8 cellular contexts compared by ENCODE assay signal in genomic region chr3:160401301-160402095, GRCh38.
DNase-seq lines count a peak whose midpoint lies in the region; ATAC-seq and TF ChIP-seq lines count a peak whose summit lies in the region.

No MANE protein-coding gene starts in this region.

- no peaks in the 10 kb centered on the region for H3K36me3 ChIP-seq in mucosa of stomach (ENCODE audit: control insufficient read depth, insufficient read depth, low read length)

- DNase-seq in AG08396 (ENCODE audit: low spot score): peak; percentile 18
- DNase-seq in GM12865 (ENCODE audit: low read depth): peak; percentile 45
- peak; percentile 28 for DNase-seq in OCI-M2 (lab: John Stamatoyannopoulos, UW; ENCODE audit: unreplicated experiment)
- DNase-seq in coronary artery (ENCODE audit: low spot score): peak; percentile 75

- H3K4me3 ChIP-seq in GM12865 (ENCODE audit: low read depth, low read length) (peak overlapping the region; percentile 85), coronary artery (peak overlapping the region; percentile 91), mucosa of stomach (ENCODE audit: low read length) (peak overlapping the region; percentile 92)

- H3K4me1 ChIP-seq in mucosa of stomach (ENCODE audit: control insufficient read depth, insufficient read depth, low read length): no peaks in the 10 kb centered on the region

- peak overlapping the region; percentile 91 for H3K9ac ChIP-seq in mucosa of stomach (ENCODE audit: low read length)

- no peaks in the 10 kb centered on the region for H3K27me3 ChIP-seq in mucosa of stomach (ENCODE audit: control insufficient read depth, insufficient read depth, low read length)

- ATAC-seq in HG02870 (IDR thresholded peaks at IDR 0.05; ENCODE audit: unreplicated experiment) (no peak), GM18517 (IDR thresholded peaks at IDR 0.05; ENCODE audit: unreplicated experiment) (no peak), HG02759 (IDR thresholded peaks at IDR 0.05; ENCODE audit: unreplicated experiment) (no peak)

- no peaks in the 10 kb centered on the region for H3K9me3 ChIP-seq in mucosa of stomach (ENCODE audit: control insufficient read depth, low read length)

- H3K27ac ChIP-seq in coronary artery: peak overlapping the region; percentile 85 to 95

- no peak for TF ChIP-seq CTCF in GM12865 (IDR thresholded peaks at IDR 0.05; ENCODE audit: insufficient read depth, low read depth, low read length, missing control alignments)
- TF ChIP-seq CTCF in coronary artery (IDR thresholded peaks at IDR 0.05): no peak

Comparison
In these comparisons a context has a peak if more than half of its experiments do, and no peak if none do; other contexts are left out.
1. DNase-seq: peak in every context shown above with its lines; median percentile 75 in coronary artery; 45 in GM12865; 28 in OCI-M2; 18 in AG08396.